8 cellular contexts compared by ENCODE assay signal in genomic region chr2:80499095-80499494, GRCh38.
DNase-seq lines count a peak whose midpoint lies in the region; ATAC-seq, FAIRE-seq and TF ChIP-seq lines count a peak whose summit lies in the region.

No MANE protein-coding gene starts in this region.

- no peak for TF ChIP-seq POLR2A in HCT116 (IDR thresholded peaks at IDR 0.05; ENCODE audit: borderline replicate concordance, extremely low read depth, insufficient read depth, insufficient read length)
- no peak for TF ChIP-seq POLR2A in tibial nerve (IDR thresholded peaks at IDR 0.05)

- H3K27me3 ChIP-seq in HCT116 (ENCODE audit: insufficient read depth, low read length) (no peaks in the 10 kb centered on the region), left ventricle myocardium inferior (ENCODE audit: low read depth) (no peaks in the 10 kb centered on the region), tibial nerve (no peaks in the 10 kb centered on the region)

- peak; percentile 35; the same call in 1 of the 2 replicates for TF ChIP-seq RAD21 in HCT116 (IDR thresholded peaks at IDR 0.05; ENCODE audit: low read depth)

- H3K4me3 ChIP-seq in HCT116 (replicated peaks in 1 of 2; ENCODE audit: low read depth in 1 of 2, low read length in 2 of 2): no peak overlapping the region
- H3K4me3 ChIP-seq in left ventricle myocardium inferior: no peak overlapping the region
- no peak overlapping the region for H3K4me3 ChIP-seq in tibial nerve

- DNase-seq in HCT116 (ENCODE audit: low read depth, low spot score) (peak; percentile 6), SK-N-DZ (ENCODE audit: low spot score) (peak; percentile 67), left ventricle myocardium inferior (no peak), tibial nerve (ENCODE audit: low spot score in 2 of 2) (peak in 1 of 2 donors; percentile 49)

- H4K20me1 ChIP-seq in HCT116 (ENCODE audit: insufficient read depth): no peaks in the 10 kb centered on the region

- no peaks in the 10 kb centered on the region for H3K36me3 ChIP-seq in HCT116 (ENCODE audit: control insufficient read depth in 1 of 2, insufficient read depth in 2 of 2, low read length in 2 of 2)
- no peaks in the 10 kb centered on the region for H3K36me3 ChIP-seq in left ventricle myocardium inferior
- H3K36me3 ChIP-seq in tibial nerve: no peaks in the 10 kb centered on the region

- POLR2A ChIA-PET in HCT116 (lab: Charles Lee): no interaction called here

- intact Hi-C loops in HCT116 (cut with micrococcal nuclease): loop anchor here (2.0 kb wide), 1 partner anchor 172 kb away; no protein-coding TSS in a partner anchor
- intact Hi-C loops in left ventricle myocardium inferior (cut with micrococcal nuclease): loop anchor here (1.0 to 5.0 kb wide), 2 partner anchors 173 to 427 kb away; no protein-coding TSS in a partner anchor

- no peaks in the 10 kb centered on the region for H3K9me2 ChIP-seq in HCT116 (ENCODE audit: insufficient read depth)

- H3K4me1 ChIP-seq in HCT116 (ENCODE audit: control insufficient read depth in 1 of 2, insufficient read depth in 2 of 2, low read length in 2 of 2): no peaks in the 10 kb centered on the region; a peak in 1 of 4 replicates
- no peaks in the 10 kb centered on the region for H3K4me1 ChIP-seq in left ventricle myocardium inferior
- H3K4me1 ChIP-seq in tibial nerve: no peaks in the 10 kb centered on the region

- no peak overlapping the region for H3K4me2 ChIP-seq in HCT116 (ENCODE audit: low read length)

- ATAC-seq in HCT116: no peak
- ATAC-seq in HG03039 (IDR thresholded peaks at IDR 0.05; ENCODE audit: unreplicated experiment): no peak
- no peak for ATAC-seq in GM19351 (IDR thresholded peaks at IDR 0.05; ENCODE audit: unreplicated experiment)
- no peak for ATAC-seq in HG02970 (IDR thresholded peaks at IDR 0.05; ENCODE audit: low FRiP score, unreplicated experiment)

- H3K27ac ChIP-seq in HCT116 (ENCODE audit: low read depth, low read length) (no peak overlapping the region), left ventricle myocardium inferior (replicated peaks) (no peak overlapping the region), tibial nerve (no peak overlapping the region)

- no peak for TF ChIP-seq EP300 in tibial nerve (IDR thresholded peaks at IDR 0.05)

- FAIRE-seq in A204.1 (lab: Jason Lieb, UNC): peak; percentile 58

- CTCF ChIA-PET in HCT116 (lab: Charles Lee): interaction anchor here (0.7 to 1.6 kb wide), 3 partner anchors 10 to 176 kb away, joined by 4 to 14 read pairs (median 4); no protein-coding TSS in a partner anchor

- TF ChIP-seq CTCF in HCT116 (IDR thresholded peaks at IDR 0.05 in 2 of 3, conservative IDR thresholded peaks at IDR 0.05 in 1 of 3; ENCODE audit: borderline replicate concordance in 1 of 3, insufficient read depth in 1 of 3, low read depth in 2 of 3, low read length in 2 of 3) (peak in 2 of 3 experiments; percentile 29 to 41; a peak in 3 of 6 replicates), left ventricle myocardium inferior (IDR thresholded peaks at IDR 0.05; ENCODE audit: borderline replicate concordance) (peak; percentile 78), tibial nerve (IDR thresholded peaks at IDR 0.05) (peak; percentile 36 to 52 (median 41))

- H3K9me3 ChIP-seq in HCT116 (ENCODE audit: control insufficient read depth in 1 of 2, insufficient read depth in 1 of 2, low read depth in 1 of 2, low read length in 2 of 2) (peaks cover 6 to 7% of the 10 kb centered on the region in 2 experiments; a peak in 2 of 4 replicates), left ventricle myocardium inferior (replicated peaks) (no peaks in the 10 kb centered on the region), tibial nerve (no peaks in the 10 kb centered on the region)

- 20 to 22% methylated on average over 2 of the region's 2 CpGs for WGBS in tibial nerve, 2 donors

- H3K9ac ChIP-seq in HCT116 (ENCODE audit: low read length): no peak overlapping the region

- RAD21 ChIA-PET in HCT116 (lab: Charles Lee; ENCODE audit: low non-redundant PET in 1 of 2, low total read pairs in 2 of 2, uncharacterized antibody in 2 of 2, unreplicated experiment in 2 of 2): no interaction called here

- no peak overlapping the region for H2AFZ ChIP-seq in HCT116 (ENCODE audit: low read depth, low read length, poor library complexity, severe bottlenecking)

- BruUV-seq in HCT116 (replicated peaks; lab: Mats Ljungman, UMichigan): no TSS peak

- H3K79me2 ChIP-seq in HCT116 (ENCODE audit: insufficient read depth, low read length): no peaks in the 10 kb centered on the region

TF ChIP-seq in HCT116, 20 proteins besides CTCF, POLR2A, EP300 and RAD21:
- TF ChIP-seq ZNF274 (IDR thresholded peaks at IDR 0.05; ENCODE audit: low read depth, low read length): no peak
- no peak for TF ChIP-seq EZH2 (IDR thresholded peaks at IDR 0.05)
- TF ChIP-seq EGR1 (IDR thresholded peaks at IDR 0.05; ENCODE audit: low read depth): no peak
- TF ChIP-seq MAX (IDR thresholded peaks at IDR 0.05): no peak
- no peak for TF ChIP-seq CEBPB (IDR thresholded peaks at IDR 0.05; ENCODE audit: low read depth)
- no peak for TF ChIP-seq FOSL1 (IDR thresholded peaks at IDR 0.05; ENCODE audit: low read depth)
- TF ChIP-seq EZH2phosphoT487 (IDR thresholded peaks at IDR 0.05; ENCODE audit: borderline replicate concordance): no peak
- TF ChIP-seq SIN3A (IDR thresholded peaks at IDR 0.05; ENCODE audit: low read depth): no peak
- TF ChIP-seq POLR2AphosphoS5 (IDR thresholded peaks at IDR 0.05; ENCODE audit: low read depth, low read length): no peak
- no peak for TF ChIP-seq REST (IDR thresholded peaks at IDR 0.05; ENCODE audit: low read depth)
- no peak for TF ChIP-seq ATF3 (IDR thresholded peaks at IDR 0.05)
- no peak for TF ChIP-seq SRF (IDR thresholded peaks at IDR 0.05; ENCODE audit: low read depth)
- TF ChIP-seq YY1 (IDR thresholded peaks at IDR 0.05; ENCODE audit: extremely low read depth, insufficient replicate concordance, low read depth, low read length): no peak
- TF ChIP-seq ZFX (IDR thresholded peaks at IDR 0.05): no peak
- TF ChIP-seq JUND (IDR thresholded peaks at IDR 0.05): no peak
- no peak for TF ChIP-seq ELF1 (IDR thresholded peaks at IDR 0.05; ENCODE audit: borderline replicate concordance, low read depth)
TF ChIP-seq in HCT116: peak in this region for 0.
